In the genomic region with DNA sequence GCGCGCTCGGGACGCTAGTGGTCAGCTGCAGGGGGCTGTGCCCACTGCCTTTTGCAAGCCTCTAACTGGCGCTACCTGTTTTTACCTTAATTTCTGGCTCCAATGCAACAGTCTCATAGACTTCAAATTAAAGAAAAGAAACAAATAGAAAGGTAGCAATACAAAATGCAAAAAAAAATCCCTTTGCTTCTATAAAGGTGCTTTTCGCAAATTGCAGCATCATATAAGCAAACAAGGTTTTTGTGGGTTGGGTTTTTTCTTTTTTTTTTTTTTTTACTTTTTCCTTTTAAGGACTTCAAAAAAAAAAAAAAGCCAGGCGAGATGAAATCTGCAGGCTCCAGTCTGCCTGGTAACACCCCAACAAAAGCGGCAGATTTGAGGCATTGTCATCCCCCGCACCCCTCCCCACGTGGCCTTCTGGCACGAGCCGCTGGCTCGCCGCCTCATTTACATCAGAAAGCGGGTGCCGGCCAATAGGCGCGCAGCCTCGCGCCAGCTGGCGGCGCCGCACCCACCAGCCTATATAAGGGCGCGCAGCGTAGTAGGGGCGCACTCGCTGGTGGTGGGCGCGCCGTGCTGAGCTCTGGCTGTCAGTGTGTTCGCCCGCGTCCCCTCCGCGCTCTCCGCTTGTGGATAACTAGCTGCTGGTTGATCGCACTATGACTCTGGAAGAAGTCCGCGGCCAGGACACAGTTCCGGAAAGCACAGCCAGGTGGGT, we compare ENCODE assay signal across 8 cellular contexts. TPM values are rescaled to one million over a fixed set of nuclear protein-coding genes. Genes with fewer than 3 reads are reported as not detected.
DNase-seq lines count a peak whose midpoint lies in the region; ATAC-seq and TF ChIP-seq lines count a peak whose summit lies in the region.

A gene with protein sequence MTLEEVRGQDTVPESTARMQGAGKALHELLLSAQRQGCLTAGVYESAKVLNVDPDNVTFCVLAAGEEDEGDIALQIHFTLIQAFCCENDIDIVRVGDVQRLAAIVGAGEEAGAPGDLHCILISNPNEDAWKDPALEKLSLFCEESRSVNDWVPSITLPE (plus strand): TSS at position 550 of the 718 bp plus-strand sequence. CDS start 110 bp downstream, at position 660.

- CTCF ChIA-PET in mammary epithelial cell (lab: Charles Lee; ENCODE audit: low non-redundant PET) = no interaction called here

- H3K27ac ChIP-seq in mammary epithelial cell (ENCODE audit: insufficient read depth, low read depth, low read length) = no peak within 1 kb of the TSS
- H3K27ac ChIP-seq in skin epidermis = peak within 1 kb of the TSS in 20 of 21 experiments; percentile 63 to 95 (median 82)

- no peak within 1 kb of the TSS for H3K9ac ChIP-seq in mammary epithelial cell (ENCODE audit: insufficient read depth, low read length)

- H3K4me2 ChIP-seq in mammary epithelial cell (ENCODE audit: insufficient read depth, low read depth, low read length) = peak within 1 kb of the TSS; percentile 98

- BruUV-seq in mammary epithelial cell (replicated peaks; lab: Mats Ljungman, UMichigan) = no TSS peak

- DNase-seq in DMS53 (lab: John Stamatoyannopoulos, UW) (peak; percentile 98), NCI-H2029 (lab: John Stamatoyannopoulos, UW) (peak; percentile 93), mammary epithelial cell (peak; percentile 73), immature natural killer cell (peak; percentile 79 to 84 (median 79))

- TF ChIP-seq CTCF in WI38 (IDR thresholded peaks at IDR 0.05; ENCODE audit: low read depth, low read length) (no peak), mammary epithelial cell (conservative IDR thresholded peaks at IDR 0.05 in 1 of 2, IDR thresholded peaks at IDR 0.05 in 1 of 2; ENCODE audit: extremely low read depth in 1 of 2, insufficient read depth in 1 of 2, low read depth in 1 of 2, low read length in 2 of 2) (no peak)

- no peaks in the 10 kb centered on the region for H3K79me2 ChIP-seq in mammary epithelial cell (ENCODE audit: insufficient read depth, low read length)

- peak within 1 kb of the TSS; percentile 86 for H2AFZ ChIP-seq in mammary epithelial cell (ENCODE audit: low read depth, low read length)

- H3K4me3 ChIP-seq in WI38 (ENCODE audit: low read depth, low read length) (peak within 1 kb of the TSS; percentile 21), mammary epithelial cell (replicated peaks in 1 of 3; ENCODE audit: insufficient read depth in 1 of 3, low read depth in 2 of 3, low read length in 3 of 3) (peak within 1 kb of the TSS; percentile 17 to 51 (median 46)), skin epidermis (peak within 1 kb of the TSS; percentile 54 to 70 (median 65))

- H3K9me3 ChIP-seq in mammary epithelial cell (replicated peaks; ENCODE audit: insufficient read depth, low read length) = no peaks in the 10 kb centered on the region

- in situ Hi-C loops in mammary epithelial cell (cut with MboI; ENCODE audit: low sequenced_read_pairs in 2 of 2) = loop anchor here (5.0 to 10.0 kb wide), 2 partner anchors 370 to 498 kb away; no protein-coding TSS in a partner anchor

- H3K27me3 ChIP-seq in mammary epithelial cell (ENCODE audit: insufficient read depth, low read length) = peaks cover 2% of the 10 kb centered on the region

- peak within 1 kb of the TSS in 4 of 6 donors; percentile 40 to 74 (median 61) for H3K27ac Mint-ChIP-seq in immature natural killer cell

- dilution Hi-C loops in mammary epithelial cell (cut with HindIII; ENCODE audit: low sequenced_read_pairs) = loop anchor here (25.0 kb wide), 1 partner anchor 483 kb away; no protein-coding TSS in a partner anchor

- intact Hi-C loops in mammary epithelial cell (cut with micrococcal nuclease) = loop anchor here (10.0 kb wide), 1 partner anchor 190 kb away; no protein-coding TSS in a partner anchor

- peak; percentile 56 for ATAC-seq in HG02610 (IDR thresholded peaks at IDR 0.05; ENCODE audit: unreplicated experiment)
- ATAC-seq in GM21390 (IDR thresholded peaks at IDR 0.05; ENCODE audit: unreplicated experiment) = no peak

- no peaks in the 10 kb centered on the region for H4K20me1 ChIP-seq in mammary epithelial cell (ENCODE audit: insufficient read depth, low read length)

- H3K36me3 Mint-ChIP-seq in immature natural killer cell = no peaks in the 10 kb centered on the region

- H3K4me3 Mint-ChIP-seq in immature natural killer cell = peak within 1 kb of the TSS; percentile 81 to 89 (median 85)

- WGBS in mammary epithelial cell (ENCODE audit: low coverage, missing lambda C conversion rate) = 1% methylated on average over 34 of the region's 41 CpGs

- H3K4me1 Mint-ChIP-seq in immature natural killer cell = peaks cover 29 to 41% of the 10 kb centered on the region in 2 donors

- H3K9me3 Mint-ChIP-seq in immature natural killer cell = no peaks in the 10 kb centered on the region

- H3K27me3 Mint-ChIP-seq in immature natural killer cell (ENCODE audit: low read depth in 3 of 3) = peaks cover 12 to 29% (median 23%) of the 10 kb centered on the region in 3 donors

- peaks cover 35% of the 10 kb centered on the region for H3K4me1 ChIP-seq in mammary epithelial cell (ENCODE audit: insufficient read depth, low read length)

- H3K36me3 ChIP-seq in mammary epithelial cell (ENCODE audit: insufficient read depth, low read length) = no peaks in the 10 kb centered on the region

RNA-seq across cellular contexts. Expression of the gene that starts here (rescaled TPM):
- total RNA-seq in mammary epithelial cell = 1 to 10 TPM in 1 of 2 donors, not detected in 1; 1.0 TPM
- 0.08 TPM for polyA plus RNA-seq in mammary epithelial cell
- not detected for polyA minus RNA-seq in mammary epithelial cell
- polyA plus RNA-seq in immature natural killer cell = 1 to 10 TPM in 2 of 3 donors, not detected in 1; 1.6 to 2.3 TPM
